In genomic region chr10:17215782-17216122, GRCh38 we compare ENCODE assay signal across 10 cellular contexts. TPM values are rescaled to one million over a fixed set of nuclear protein-coding genes. Genes with fewer than 3 reads are reported as not detected.
DNase-seq lines count a peak whose midpoint lies in the region; ATAC-seq and TF ChIP-seq lines count a peak whose summit lies in the region.
"Had no signal": no experiment of that assay in that cellular context is flagged by ENCODE, and none has a peak within 500 bp of the region (broad histone marks: within the 10 kb centered on the region; RNA-seq: fewer than 3 reads in every experiment).

No MANE protein-coding gene starts in this region.

- no peak for TF ChIP-seq CTCF in transverse colon (IDR thresholded peaks at IDR 0.05)

- H3K36me3 Mint-ChIP-seq in activated naive CD4-positive, alpha-beta T cell treated with anti-CD3 and anti-CD28 coated beads, Interleukin-2, amount 50 U/mL, for 24 hours, result peaks cover 12% of the 10 kb centered on the region
- H3K36me3 Mint-ChIP-seq in activated naive CD8-positive, alpha-beta T cell treated with anti-CD3 and anti-CD28 coated beads for 36 hours, result peaks cover 21% of the 10 kb centered on the region

- no peaks in the 10 kb centered on the region for H3K27me3 ChIP-seq in layer of hippocampus (ENCODE audit: control insufficient read depth, insufficient read depth, low read length)
- no peaks in the 10 kb centered on the region for H3K27me3 ChIP-seq in transverse colon
- H3K27me3 ChIP-seq: pancreas had no signal

- H3K4me1 ChIP-seq in transverse colon, result peaks cover 0 to 25% (median 5%) of the 10 kb centered on the region in 4 donors

- WGBS in transverse colon (ENCODE audit: low coverage in 1 of 2), 2 donors, result 94 to 97% methylated on average over 2 of the region's 2 CpGs

- peak overlapping the region; percentile 30 for H3K27ac Mint-ChIP-seq in activated naive CD4-positive, alpha-beta T cell treated with anti-CD3 and anti-CD28 coated beads, Interleukin-2, amount 50 U/mL, for 24 hours
- H3K27ac Mint-ChIP-seq in activated naive CD8-positive, alpha-beta T cell treated with anti-CD3 and anti-CD28 coated beads for 36 hours, result peak overlapping the region; percentile 96

- no peaks in the 10 kb centered on the region for H3K27me3 Mint-ChIP-seq in activated naive CD4-positive, alpha-beta T cell treated with anti-CD3 and anti-CD28 coated beads, Interleukin-2, amount 50 U/mL, for 24 hours
- H3K27me3 Mint-ChIP-seq in activated naive CD8-positive, alpha-beta T cell treated with anti-CD3 and anti-CD28 coated beads for 36 hours, result no peaks in the 10 kb centered on the region
- H3K27me3 Mint-ChIP-seq: B cell had no signal

- peaks cover 6% of the 10 kb centered on the region for H3K9me3 Mint-ChIP-seq in activated naive CD4-positive, alpha-beta T cell treated with anti-CD3 and anti-CD28 coated beads, Interleukin-2, amount 50 U/mL, for 24 hours
- peaks cover 1% of the 10 kb centered on the region for H3K9me3 Mint-ChIP-seq in activated naive CD8-positive, alpha-beta T cell treated with anti-CD3 and anti-CD28 coated beads for 36 hours

- no peak for TF ChIP-seq EP300 in transverse colon (IDR thresholded peaks at IDR 0.05; ENCODE audit: low read depth)

- H3K4me3 ChIP-seq in transverse colon, result no peak overlapping the region
- H3K4me3 ChIP-seq: pancreas had no signal

- no peak overlapping the region for H3K4me3 Mint-ChIP-seq in activated naive CD4-positive, alpha-beta T cell treated with anti-CD3 and anti-CD28 coated beads, Interleukin-2, amount 50 U/mL, for 24 hours
- H3K4me3 Mint-ChIP-seq in activated naive CD8-positive, alpha-beta T cell treated with anti-CD3 and anti-CD28 coated beads for 36 hours, result no peak overlapping the region
- H3K4me3 Mint-ChIP-seq: B cell had no signal

- no peak for DNase-seq in activated naive CD4-positive, alpha-beta T cell treated with Interleukin-2 at 50 U/mL for 16 hours
- no peak for DNase-seq in activated naive CD8-positive, alpha-beta T cell treated with anti-CD3 and anti-CD28 coated beads for 36 hours
- DNase-seq in transverse colon (no peak), D341Med (ENCODE audit: low spot score) (no peak)
- DNase-seq: pancreas had no signal

- in situ Hi-C loops in transverse colon (cut with MboI; ENCODE audit: low pct_ligation_motif_present in 1 of 4, low pct_unique_long_range_greater_than_20kb in 1 of 4, low sequenced_read_pairs in 3 of 4), result no loop called here

- H3K4me1 Mint-ChIP-seq in activated naive CD4-positive, alpha-beta T cell treated with anti-CD3 and anti-CD28 coated beads, Interleukin-2, amount 50 U/mL, for 24 hours, result peaks cover 30% of the 10 kb centered on the region
- H3K4me1 Mint-ChIP-seq in activated naive CD8-positive, alpha-beta T cell treated with anti-CD3 and anti-CD28 coated beads for 36 hours, result peaks cover 36% of the 10 kb centered on the region

- intact Hi-C loops in transverse colon (cut with DNase I; ENCODE audit: low total_unique reads), result no loop called here

- TF ChIP-seq POLR2A in transverse colon (IDR thresholded peaks at IDR 0.05), result no peak

- no peaks in the 10 kb centered on the region for H3K36me3 ChIP-seq in transverse colon
- H3K36me3 ChIP-seq: pancreas had no signal

- H3K27ac ChIP-seq in layer of hippocampus (ENCODE audit: low read depth, low read length) (peak overlapping the region; percentile 21), transverse colon (peak overlapping the region; percentile 63 to 82 (median 68))

- ATAC-seq in GM18498 (IDR thresholded peaks at IDR 0.05; ENCODE audit: unreplicated experiment) (no peak), HG02870 (IDR thresholded peaks at IDR 0.05; ENCODE audit: unreplicated experiment) (no peak)

- no peaks in the 10 kb centered on the region for H3K9me3 ChIP-seq in transverse colon
- H3K9me3 ChIP-seq: pancreas had no signal

RNA-seq across cellular contexts. Expression of gene VIM, which starts 12.3 kb away (rescaled TPM):
- total RNA-seq in activated naive CD8-positive, alpha-beta T cell treated with anti-CD3 and anti-CD28 coated beads for 36 hours, result 100 to 1,000 TPM; 657 TPM
- total RNA-seq in transverse colon, result 1,000 to 10,000 TPM in 1 of 4 donors, 100 to 1,000 TPM in 3; 345 to 1,157 (median 686) TPM

RNA-seq across cellular contexts. Expression of gene TRDMT1, which starts 14.3 kb away (rescaled TPM):
- 1 to 10 TPM; 9.5 to 9.6 TPM for total RNA-seq in activated naive CD8-positive, alpha-beta T cell treated with anti-CD3 and anti-CD28 coated beads for 36 hours
- total RNA-seq in transverse colon, result 1 to 10 TPM; 3.7 to 9.7 (median 7.9) TPM
